Comparison of ENCODE assay signal across 22 cellular contexts in the genomic region with DNA sequence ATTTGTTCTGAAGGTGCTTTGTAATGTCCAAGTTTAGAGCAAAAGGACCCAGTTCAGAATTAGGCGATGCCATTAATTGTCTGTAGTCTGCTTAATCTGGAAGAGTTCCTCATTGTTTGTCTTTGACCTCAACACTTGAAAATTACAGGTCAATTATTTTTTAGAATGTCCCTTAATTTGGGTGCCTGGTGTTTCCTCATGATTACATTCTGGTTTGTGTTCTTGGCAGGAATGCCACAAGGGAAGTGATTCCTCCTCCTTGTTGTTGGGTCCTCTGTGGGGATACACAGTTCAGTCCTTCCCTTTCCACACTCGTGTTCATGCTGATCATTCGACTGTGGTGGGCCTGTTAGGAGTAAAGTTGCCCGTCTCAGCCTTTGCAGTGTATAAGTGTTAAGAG.
DNase-seq lines count a peak whose midpoint lies in the region; ATAC-seq, FAIRE-seq and TF ChIP-seq lines count a peak whose summit lies in the region.
"Had no signal": no experiment of that assay in that cellular context is flagged by ENCODE, and none has a peak within 500 bp of the region (broad histone marks: within the 10 kb centered on the region; RNA-seq: fewer than 3 reads in every experiment).

No MANE protein-coding gene starts in this region.

- in situ Hi-C loops in HepG2 (cut with HindIII; ENCODE audit: extremely low pct_ligation_motif_present, low pct_unique_long_range_greater_than_20kb), result no loop called here

- no peaks in the 10 kb centered on the region for H3K36me3 ChIP-seq in liver (ENCODE audit: control insufficient read depth in 4 of 4, insufficient read depth in 3 of 4, low read depth in 1 of 4, low read length in 3 of 4)
- peaks cover 6 to 20% of the 10 kb centered on the region in 2 experiments; a peak in 4 of 5 replicates for H3K36me3 ChIP-seq in HepG2 (replicated peaks in 1 of 2; ENCODE audit: control insufficient read depth in 1 of 2, insufficient read depth in 2 of 2, low read length in 2 of 2)
- H3K36me3 ChIP-seq: pancreas, SJSA1 had no signal

- WGBS in liver, result 80% methylated on average over 4 of the region's 4 CpGs
- 99% methylated on average over 4 of the region's 4 CpGs for WGBS in HepG2 (ENCODE audit: low lambda C conversion rate)

- no peak overlapping the region for H3K4me3 Mint-ChIP-seq in dendritic cell treated with granulocyte-macrophage colony-stimulating factor and Interleukin-4, amounts not matched to agents 40 ng/mL and 50 ng/mL, for 4 days
- no peak overlapping the region for H3K4me3 Mint-ChIP-seq in natural killer cell
- H3K4me3 Mint-ChIP-seq: activated naive CD4-positive, alpha-beta T cell treated with anti-CD3 and anti-CD28 coated beads, Interleukin-2, amount 50 U/mL, for 24 hours; brain had no signal

- TF ChIP-seq CTCF in liver (IDR thresholded peaks at IDR 0.05; ENCODE audit: low read depth, low read length, missing input control) (no peak), HepG2 (CRISPR knock-in tag; IDR thresholded peaks at IDR 0.05) (no peak), natural killer cell (IDR thresholded peaks at IDR 0.05) (no peak)

- H3K9me3 Mint-ChIP-seq in dendritic cell treated with granulocyte-macrophage colony-stimulating factor and Interleukin-4, amounts not matched to agents 40 ng/mL and 50 ng/mL, for 4 days, result no peaks in the 10 kb centered on the region
- H3K9me3 Mint-ChIP-seq in natural killer cell, result no peaks in the 10 kb centered on the region
- H3K9me3 Mint-ChIP-seq: activated naive CD4-positive, alpha-beta T cell treated with anti-CD3 and anti-CD28 coated beads, Interleukin-2, amount 50 U/mL, for 24 hours; brain had no signal

- H4K20me1 ChIP-seq in HepG2 (ENCODE audit: insufficient read depth, low read length), result no peaks in the 10 kb centered on the region

- no peak overlapping the region for H3K4me3 ChIP-seq in liver (ENCODE audit: low read depth in 1 of 3, low read length in 3 of 3)
- H3K4me3 ChIP-seq in HepG2 (replicated peaks in 1 of 3; ENCODE audit: insufficient read depth in 1 of 3, low read depth in 2 of 3, low read length in 3 of 3), result no peak overlapping the region
- H3K4me3 ChIP-seq: hepatocyte, pancreas, SJSA1, tibial artery had no signal

- no peak overlapping the region for H3K4me2 ChIP-seq in HepG2 (ENCODE audit: low read depth, low read length)
- H3K4me2 ChIP-seq: hepatocyte had no signal

- no TSS peak for BruUV-seq in HepG2 (replicated peaks; lab: Mats Ljungman, UMichigan)

- H2AFZ ChIP-seq in HepG2 (ENCODE audit: low read length), result no peak overlapping the region
- H2AFZ ChIP-seq: hepatocyte had no signal

- no peak for TF ChIP-seq POLR2A in HepG2 (IDR thresholded peaks at IDR 0.05; ENCODE audit: insufficient read depth in 1 of 2, low read depth in 2 of 2, low read length in 2 of 2)

- peak overlapping the region; percentile 11 for H3K27ac Mint-ChIP-seq in dendritic cell treated with granulocyte-macrophage colony-stimulating factor and Interleukin-4, amounts not matched to agents 40 ng/mL and 50 ng/mL, for 4 days
- peak overlapping the region; percentile 85 to 86 for H3K27ac Mint-ChIP-seq in natural killer cell
- H3K27ac Mint-ChIP-seq: brain had no signal

- CTCF ChIA-PET in HepG2 (lab: Yijun Ruan, JAX; ENCODE audit: low intra/inter-chr PET ratio, low total read pairs), result no interaction called here

- no peak overlapping the region for H3K9ac ChIP-seq in liver (ENCODE audit: low read depth in 1 of 2, low read length in 2 of 2)
- H3K9ac ChIP-seq in HepG2 (ENCODE audit: insufficient read depth, low read depth, low read length), result no peak overlapping the region

- ATAC-seq in HepG2 (no peak), natural killer cell (no peak)
- ATAC-seq: pancreas had no signal

- H3K4me1 Mint-ChIP-seq in dendritic cell treated with granulocyte-macrophage colony-stimulating factor and Interleukin-4, amounts not matched to agents 40 ng/mL and 50 ng/mL, for 4 days (ENCODE audit: low read depth), result peaks cover 71% of the 10 kb centered on the region
- H3K4me1 Mint-ChIP-seq in natural killer cell, result peaks cover 70 to 81% of the 10 kb centered on the region in 2 donors

- no peak for TF ChIP-seq RAD21 in liver (IDR thresholded peaks at IDR 0.05)
- TF ChIP-seq RAD21 in HepG2 (CRISPR knock-in tag; IDR thresholded peaks at IDR 0.05), result no peak

- no peaks in the 10 kb centered on the region for H3K79me2 ChIP-seq in HepG2 (ENCODE audit: insufficient read depth, low read length)

- peaks cover 43% of the 10 kb centered on the region for H3K36me3 Mint-ChIP-seq in dendritic cell treated with granulocyte-macrophage colony-stimulating factor and Interleukin-4, amounts not matched to agents 40 ng/mL and 50 ng/mL, for 4 days (ENCODE audit: low read depth)
- no peaks in the 10 kb centered on the region for H3K36me3 Mint-ChIP-seq in natural killer cell

- POLR2A ChIA-PET in HepG2 (lab: Yijun Ruan, JAX), result no interaction called here

- no peak overlapping the region for H3K27ac ChIP-seq in liver (ENCODE audit: low read depth in 1 of 2, low read length in 2 of 2)
- H3K27ac ChIP-seq in HepG2 (ENCODE audit: extremely low read length, insufficient read depth, low read length), result no peak overlapping the region
- H3K27ac ChIP-seq: hepatocyte, pancreas, SJSA1, tibial artery had no signal

- H3K4me1 ChIP-seq in liver (ENCODE audit: control insufficient read depth in 4 of 4, insufficient read depth in 4 of 4, low read length in 3 of 4), result no peaks in the 10 kb centered on the region
- H3K4me1 ChIP-seq in HepG2 (ENCODE audit: insufficient read depth, low read length), result no peaks in the 10 kb centered on the region

- FAIRE-seq in HepG2 (lab: Jason Lieb, UNC), result no peak
- FAIRE-seq: H1, pancreas had no signal

- DNase-seq in HepG2 (ENCODE audit: low spot score) (no peak), natural killer cell (no peak), HK-2 (ENCODE audit: unreplicated experiment) (no peak), RKO (ENCODE audit: low spot score) (no peak), activated gamma-delta T cell treated with Interleukin-2 at 50 U/mL for 16 hours (no peak)
- DNase-seq: activated T-cell treated with anti-CD3 and anti-CD28 coated beads, Interleukin-2, amount 50 U/mL, for 1 hour; cortex of kidney; DND-41; KG1; NCI-H1694 treated with DMSO at 0.1 percent for 48 hours; NCI-H2227 treated with DMSO at 0.1 percent for 48 hours; pancreas; stimulated activated CD4-positive, alpha-beta T cell treated with anti-CD3 and anti-CD28 coated beads, Interleukin-2, amount 100 ng/mL, for 24 hours; stimulated activated naive CD4-positive, alpha-beta T cell treated with Interleukin-2 at 50 U/mL for 16 hours had no signal

- no peaks in the 10 kb centered on the region for H3K27me3 Mint-ChIP-seq in dendritic cell treated with granulocyte-macrophage colony-stimulating factor and Interleukin-4, amounts not matched to agents 40 ng/mL and 50 ng/mL, for 4 days
- H3K27me3 Mint-ChIP-seq in natural killer cell (ENCODE audit: low read depth in 2 of 2), result no peaks in the 10 kb centered on the region
- H3K27me3 Mint-ChIP-seq: activated naive CD4-positive, alpha-beta T cell treated with anti-CD3 and anti-CD28 coated beads, Interleukin-2, amount 50 U/mL, for 24 hours had no signal

- TF ChIP-seq EP300 in HepG2 (IDR thresholded peaks at IDR 0.05; ENCODE audit: low read depth in 2 of 2, low read length in 2 of 2), result no peak
- no peak for TF ChIP-seq EP300 in HepG2 (CRISPR knock-in tag; IDR thresholded peaks at IDR 0.05; ENCODE audit: borderline replicate concordance)

- H3K9me3 ChIP-seq in liver (ENCODE audit: control insufficient read depth in 4 of 4, low read length in 3 of 4), result no peaks in the 10 kb centered on the region
- H3K9me3 ChIP-seq in HepG2 (ENCODE audit: low read length), result no peaks in the 10 kb centered on the region
- H3K9me3 ChIP-seq: pancreas, SJSA1, tibial artery had no signal

- intact Hi-C loops in HepG2 (cut with micrococcal nuclease; ENCODE audit: unreplicated experiment), result no loop called here
- intact Hi-C loops in dendritic cell treated with granulocyte-macrophage colony-stimulating factor and Interleukin-4, amounts not matched to agents 40 ng/mL and 50 ng/mL, for 4 days (cut with micrococcal nuclease), result no loop called here
- intact Hi-C loops in natural killer cell (cut with micrococcal nuclease), result no loop called here

- H3K27me3 ChIP-seq in liver (ENCODE audit: control insufficient read depth in 4 of 4, insufficient read depth in 4 of 4, low read length in 3 of 4), result no peaks in the 10 kb centered on the region
- no peaks in the 10 kb centered on the region for H3K27me3 ChIP-seq in HepG2 (ENCODE audit: control insufficient read depth in 1 of 2, insufficient read depth in 2 of 2, low read length in 2 of 2)
- H3K27me3 ChIP-seq: hepatocyte, pancreas, SJSA1, tibial artery had no signal

TF ChIP-seq in liver, 16 proteins besides CTCF, POLR2A, EP300 and RAD21:
- peak; percentile 68 for TF ChIP-seq NR2F2 (IDR thresholded peaks at IDR 0.05)
- TF ChIP-seq, protein P1, sequence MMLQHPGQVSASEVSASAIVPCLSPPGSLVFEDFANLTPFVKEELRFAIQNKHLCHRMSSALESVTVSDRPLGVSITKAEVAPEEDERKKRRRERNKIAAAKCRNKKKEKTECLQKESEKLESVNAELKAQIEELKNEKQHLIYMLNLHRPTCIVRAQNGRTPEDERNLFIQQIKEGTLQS (IDR thresholded peaks at IDR 0.05), result no peak
- TF ChIP-seq SP1 (IDR thresholded peaks at IDR 0.05), result no peak
- TF ChIP-seq, protein P2, sequence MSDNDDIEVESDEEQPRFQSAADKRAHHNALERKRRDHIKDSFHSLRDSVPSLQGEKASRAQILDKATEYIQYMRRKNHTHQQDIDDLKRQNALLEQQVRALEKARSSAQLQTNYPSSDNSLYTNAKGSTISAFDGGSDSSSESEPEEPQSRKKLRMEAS (IDR thresholded peaks at IDR 0.05), result no peak
- TF ChIP-seq HNF4A (conservative IDR thresholded peaks at IDR 0.05), result no peak

TF ChIP-seq in HepG2, 621 proteins besides CTCF, POLR2A, EP300 and RAD21 (continues in another document):
- TF ChIP-seq, protein P3, sequence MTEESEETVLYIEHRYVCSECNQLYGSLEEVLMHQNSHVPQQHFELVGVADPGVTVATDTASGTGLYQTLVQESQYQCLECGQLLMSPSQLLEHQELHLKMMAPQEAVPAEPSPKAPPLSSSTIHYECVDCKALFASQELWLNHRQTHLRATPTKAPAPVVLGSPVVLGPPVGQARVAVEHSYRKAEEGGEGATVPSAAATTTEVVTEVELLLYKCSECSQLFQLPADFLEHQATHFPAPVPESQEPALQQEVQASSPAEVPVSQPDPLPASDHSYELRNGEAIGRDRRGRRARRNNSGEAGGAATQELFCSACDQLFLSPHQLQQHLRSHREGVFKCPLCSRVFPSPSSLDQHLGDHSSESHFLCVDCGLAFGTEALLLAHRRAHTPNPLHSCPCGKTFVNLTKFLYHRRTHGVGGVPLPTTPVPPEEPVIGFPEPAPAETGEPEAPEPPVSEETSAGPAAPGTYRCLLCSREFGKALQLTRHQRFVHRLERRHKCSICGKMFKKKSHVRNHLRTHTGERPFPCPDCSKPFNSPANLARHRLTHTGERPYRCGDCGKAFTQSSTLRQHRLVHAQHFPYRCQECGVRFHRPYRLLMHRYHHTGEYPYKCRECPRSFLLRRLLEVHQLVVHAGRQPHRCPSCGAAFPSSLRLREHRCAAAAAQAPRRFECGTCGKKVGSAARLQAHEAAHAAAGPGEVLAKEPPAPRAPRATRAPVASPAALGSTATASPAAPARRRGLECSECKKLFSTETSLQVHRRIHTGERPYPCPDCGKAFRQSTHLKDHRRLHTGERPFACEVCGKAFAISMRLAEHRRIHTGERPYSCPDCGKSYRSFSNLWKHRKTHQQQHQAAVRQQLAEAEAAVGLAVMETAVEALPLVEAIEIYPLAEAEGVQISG (CRISPR knock-in tag; IDR thresholded peaks at IDR 0.05), result no peak
